18 cellular contexts compared by ENCODE assay signal in the genomic region with DNA sequence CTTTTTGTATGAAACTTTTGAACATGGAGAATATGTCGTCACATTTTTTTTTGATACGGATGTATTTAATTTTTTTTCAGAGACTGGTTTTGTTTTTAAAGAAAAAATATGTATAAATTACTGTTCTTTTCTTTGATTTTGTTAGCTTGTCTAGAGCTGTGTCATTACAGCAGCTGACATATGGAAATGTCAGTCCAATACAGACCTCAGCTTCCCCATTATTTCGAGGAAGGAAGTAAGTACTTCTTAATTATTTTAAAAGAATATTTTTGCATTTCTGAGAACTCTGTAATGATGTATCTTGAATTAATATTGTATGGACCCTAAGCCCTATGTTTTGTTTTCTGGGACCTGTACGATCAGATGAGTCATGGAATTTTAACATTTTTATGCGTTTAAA.
"Had no signal": no experiment of that assay in that cellular context is flagged by ENCODE, and none has a peak within 500 bp of the region (broad histone marks: within the 10 kb centered on the region; RNA-seq: fewer than 3 reads in every experiment).

No MANE protein-coding gene starts in this region.

- H3K27me3 ChIP-seq: body of pancreas, esophagus muscularis mucosa, hepatocyte, left lung had no signal

- H3K4me2 ChIP-seq: hepatocyte, smooth muscle cell had no signal

- DNase-seq: activated CD4-positive, alpha-beta T cell treated with anti-CD3 and anti-CD28 coated beads, Interleukin-2, amount 50 U/mL, for 4 hours; activated CD8-positive, alpha-beta memory T cell treated with anti-CD3 and anti-CD28 coated beads, Interleukin-2, amount 10 ng/mL, durations not matched to agents 7 days and 5 days; activated gamma-delta T cell; activated T-cell treated with anti-CD3 and anti-CD28 coated beads, Interleukin-2, amount 50 U/mL, for 1 hour; amygdala; body of pancreas; caudate nucleus; left lung; mammary epithelial cell; naive B cell; right cardiac atrium; stimulated activated naive CD8-positive, alpha-beta T cell treated with anti-CD3 and anti-CD28 coated beads, Interleukin-15, Interleukin-2, amounts not matched to agents 100 U/mL and 50 U/mL, for 24 hours had no signal

- ATAC-seq: activated CD4-positive, CD25-positive, alpha-beta regulatory T cell treated with anti-CD3 and anti-CD28 coated beads, Interleukin-2, amount 50 U/mL, for 24 hours; activated CD8-positive, alpha-beta memory T cell treated with anti-CD3 and anti-CD28 coated beads, Interleukin-2, amount 10 ng/mL, durations not matched to agents 7 days and 5 days; activated naive CD4-positive, alpha-beta T cell treated with anti-CD3 and anti-CD28 coated beads, Interleukin-2, amount 50 U/mL, for 72 hours; body of pancreas; left lung; right cardiac atrium; stimulated activated naive CD8-positive, alpha-beta T cell treated with anti-CD3 and anti-CD28 coated beads, Interleukin-15, Interleukin-2, amounts not matched to agents 100 U/mL and 50 U/mL, for 24 hours had no signal

- FAIRE-seq: keratinocyte had no signal

- H2AFZ ChIP-seq: hepatocyte had no signal

- H3K4me3 ChIP-seq: body of pancreas, esophagus muscularis mucosa, hepatocyte, left lung, smooth muscle cell had no signal

- H3K27ac ChIP-seq: body of pancreas, esophagus muscularis mucosa, hepatocyte had no signal

- H3K9me3 ChIP-seq: body of pancreas had no signal
